ENCODE assay signal across 18 cellular contexts in the genomic region with DNA sequence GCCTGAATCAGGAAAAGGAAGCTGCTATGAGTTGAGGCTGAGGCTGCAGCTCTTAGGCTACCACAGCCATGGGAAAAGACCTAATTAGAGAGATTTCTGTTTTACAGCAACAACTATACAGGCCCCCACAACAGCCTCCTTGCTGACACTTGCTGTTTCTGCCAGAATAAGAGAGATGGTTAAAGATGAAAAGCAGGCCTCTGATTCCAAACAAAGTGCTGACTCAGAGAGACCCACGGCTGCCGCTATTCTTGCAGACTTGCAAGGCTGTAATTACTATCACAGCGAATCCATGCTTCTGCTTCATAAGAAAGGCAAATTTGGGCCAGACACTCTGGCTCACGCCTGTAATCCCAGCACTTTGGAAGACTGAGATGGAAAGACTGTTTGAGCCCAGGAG. TPM values are rescaled to one million over a fixed set of nuclear protein-coding genes. Genes with fewer than 3 reads are reported as not detected.
A peak's percentile ranks its signal among the peaks of the same experiment; 100 is the strongest.
DNase-seq lines count a peak whose midpoint lies in the region; ATAC-seq and TF ChIP-seq lines count a peak whose summit lies in the region.
"Had no signal": no experiment of that assay in that cellular context is flagged by ENCODE, and none has a peak within 500 bp of the region (broad histone marks: within the 10 kb centered on the region; RNA-seq: fewer than 3 reads in every experiment).

No MANE protein-coding gene starts in this region.

- H3K79me2 ChIP-seq in GM23338 (replicated peaks; ENCODE audit: insufficient read depth) (peaks cover 8% of the 10 kb centered on the region; the same call in 1 of the 2 replicates), parathyroid adenoma (no peaks in the 10 kb centered on the region)

- peak overlapping the region; percentile 84; the same call in 1 of the 2 replicates for H3K27ac Mint-ChIP-seq in GM23338
- H3K27ac Mint-ChIP-seq in activated naive CD4-positive, alpha-beta T cell treated with anti-CD3 and anti-CD28 coated beads, Interleukin-2, amount 50 U/mL, for 72 hours: no peak overlapping the region
- H3K27ac Mint-ChIP-seq: activated naive CD8-positive, alpha-beta T cell treated with anti-CD3 and anti-CD28 coated beads, Interleukin-2, amount 50 U/mL, for 24 hours; memory B cell; stimulated activated naive CD8-positive, alpha-beta T cell treated with anti-CD3 and anti-CD28 coated beads, Interleukin-15, amount 100 ng/mL, for 72 hours had no signal

- H3K4me3 ChIP-seq in GM23338 (no peak overlapping the region), adipocyte (ENCODE audit: low read length) (no peak overlapping the region), parathyroid adenoma (ENCODE audit: low read depth, low read length) (no peak overlapping the region)
- H3K4me3 ChIP-seq: coronary artery, esophagus muscularis mucosa, skin epidermis, thyroid gland had no signal

- H3K27ac ChIP-seq in GM23338 (ENCODE audit: low read depth): peak overlapping the region; percentile 65
- peak overlapping the region; percentile 47 for H3K27ac ChIP-seq in parathyroid adenoma
- H3K27ac ChIP-seq: coronary artery, esophagus muscularis mucosa, KMS-11, thyroid gland had no signal

- H3K9me3 ChIP-seq in adipocyte (ENCODE audit: control insufficient read depth, low read length) (no peaks in the 10 kb centered on the region), parathyroid adenoma (ENCODE audit: control insufficient read depth, low read length) (no peaks in the 10 kb centered on the region)
- H3K9me3 ChIP-seq: esophagus muscularis mucosa, thyroid gland had no signal

- H3K9ac ChIP-seq in adipocyte (ENCODE audit: low read length): peak overlapping the region; percentile 28
- H3K9ac ChIP-seq in parathyroid adenoma: no peak overlapping the region
- H3K9ac ChIP-seq: KMS-11 had no signal

- DNase-seq in GM23338 (ENCODE audit: low spot score) (no peak), adipocyte (ENCODE audit: low read depth) (no peak), fibroblast of peridontal ligament (ENCODE audit: extremely low read depth) (peak; percentile 23), hepatic stellate cell (ENCODE audit: low spot score) (no peak)
- no peak for DNase-seq in activated CD4-positive, CD25-positive, alpha-beta regulatory T cell (lab: John Stamatoyannopoulos, UW)
- no peak for DNase-seq in activated naive CD4-positive, alpha-beta T cell treated with anti-CD3 and anti-CD28 coated beads, Interleukin-2, amount 50 U/mL, for 72 hours (ENCODE audit: low spot score in 2 of 2)
- DNase-seq: Right ventricle myocardium superior had no signal

- H3K27me3 ChIP-seq in GM23338 (ENCODE audit: insufficient read depth) (no peaks in the 10 kb centered on the region), adipocyte (replicated peaks; ENCODE audit: control insufficient read depth, insufficient read depth, low read length) (no peaks in the 10 kb centered on the region), parathyroid adenoma (ENCODE audit: control insufficient read depth, insufficient read depth, low read length) (no peaks in the 10 kb centered on the region)
- H3K27me3 ChIP-seq: esophagus muscularis mucosa, thyroid gland had no signal

- peaks cover 4% of the 10 kb centered on the region; the same call in 1 of the 2 replicates for H3K9me2 ChIP-seq in GM23338 (ENCODE audit: insufficient read depth)

- no peaks in the 10 kb centered on the region for H3K36me3 ChIP-seq in GM23338 (ENCODE audit: insufficient read depth)
- H3K36me3 ChIP-seq in adipocyte (ENCODE audit: control insufficient read depth, insufficient read depth, low read length, severe bottlenecking): no peaks in the 10 kb centered on the region
- H3K36me3 ChIP-seq in parathyroid adenoma (ENCODE audit: control insufficient read depth, insufficient read depth, low read length): no peaks in the 10 kb centered on the region
- H3K36me3 ChIP-seq: esophagus muscularis mucosa, thyroid gland had no signal

- H3K27me3 Mint-ChIP-seq in GM23338 (ENCODE audit: insufficient read depth, low read depth, poor library complexity): peaks cover 2% of the 10 kb centered on the region
- H3K27me3 Mint-ChIP-seq: effector memory CD8-positive, alpha-beta T cell had no signal

- H3K4me1 ChIP-seq in GM23338 (ENCODE audit: insufficient read depth) (peaks cover 28% of the 10 kb centered on the region), adipocyte (ENCODE audit: control insufficient read depth, insufficient read depth, low read length) (peaks cover 10% of the 10 kb centered on the region), parathyroid adenoma (peaks cover 9% of the 10 kb centered on the region)
- H3K4me1 ChIP-seq: thyroid gland had no signal

- ATAC-seq in GM23338 (no peak), GM19467 (IDR thresholded peaks at IDR 0.05; ENCODE audit: unreplicated experiment) (no peak)
- ATAC-seq in activated naive CD4-positive, alpha-beta T cell treated with anti-CD3 and anti-CD28 coated beads, Interleukin-2, amount 50 U/mL, for 72 hours: no peak

- H4K20me1 ChIP-seq in GM23338 (replicated peaks; ENCODE audit: insufficient read depth): no peaks in the 10 kb centered on the region

- H3K36me3 Mint-ChIP-seq in GM23338 (ENCODE audit: low read depth): no peaks in the 10 kb centered on the region
- no peaks in the 10 kb centered on the region for H3K36me3 Mint-ChIP-seq in activated naive CD4-positive, alpha-beta T cell treated with anti-CD3 and anti-CD28 coated beads, Interleukin-2, amount 50 U/mL, for 72 hours
- H3K36me3 Mint-ChIP-seq: memory B cell had no signal

- H2AFZ ChIP-seq in GM23338 (no peak overlapping the region), parathyroid adenoma (peak overlapping the region; percentile 44)

- H3F3A ChIP-seq in GM23338 (replicated peaks; ENCODE audit: low read depth): no peaks in the 10 kb centered on the region

- TF ChIP-seq CTCF in GM23338 (conservative IDR thresholded peaks at IDR 0.05; ENCODE audit: low read depth in 2 of 2) (no peak), parathyroid adenoma (IDR thresholded peaks at IDR 0.05) (no peak)

- peaks cover 37% of the 10 kb centered on the region for H3K4me1 Mint-ChIP-seq in GM23338

- H3K4me3 Mint-ChIP-seq in GM23338: no peak overlapping the region
- H3K4me3 Mint-ChIP-seq: activated naive CD8-positive, alpha-beta T cell treated with anti-CD3 and anti-CD28 coated beads, Interleukin-2, amount 50 U/mL, for 24 hours; effector memory CD8-positive, alpha-beta T cell; memory B cell; stimulated activated naive CD8-positive, alpha-beta T cell treated with anti-CD3 and anti-CD28 coated beads, Interleukin-15, amount 100 ng/mL, for 72 hours had no signal

- no peaks in the 10 kb centered on the region for H3K9me3 Mint-ChIP-seq in GM23338
- no peaks in the 10 kb centered on the region for H3K9me3 Mint-ChIP-seq in activated naive CD4-positive, alpha-beta T cell treated with anti-CD3 and anti-CD28 coated beads, Interleukin-2, amount 50 U/mL, for 72 hours
- H3K9me3 Mint-ChIP-seq: activated naive CD8-positive, alpha-beta T cell treated with anti-CD3 and anti-CD28 coated beads, Interleukin-2, amount 50 U/mL, for 24 hours; effector memory CD8-positive, alpha-beta T cell; memory B cell; stimulated activated naive CD8-positive, alpha-beta T cell treated with anti-CD3 and anti-CD28 coated beads, Interleukin-15, amount 100 ng/mL, for 72 hours had no signal

- no peak overlapping the region for H3K4me2 ChIP-seq in GM23338
- no peak overlapping the region for H3K4me2 ChIP-seq in parathyroid adenoma (ENCODE audit: low read length)
- H3K4me2 ChIP-seq: KMS-11 had no signal

TF ChIP-seq in GM23338, 12 proteins besides CTCF, POLR2A, EP300 and RAD21:
- TF ChIP-seq EZH2 (IDR thresholded peaks at IDR 0.05; ENCODE audit: low read depth, unreplicated experiment) (no peak), CREB1 (CRISPR knock-in tag; IDR thresholded peaks at IDR 0.05; ENCODE audit: low read depth) (no peak), EZH2phosphoT487 (IDR thresholded peaks at IDR 0.05; ENCODE audit: unreplicated experiment) (no peak), ZNF114 (CRISPR knock-in tag; IDR thresholded peaks at IDR 0.05) (no peak)
- TF ChIP-seq, protein P1, sequence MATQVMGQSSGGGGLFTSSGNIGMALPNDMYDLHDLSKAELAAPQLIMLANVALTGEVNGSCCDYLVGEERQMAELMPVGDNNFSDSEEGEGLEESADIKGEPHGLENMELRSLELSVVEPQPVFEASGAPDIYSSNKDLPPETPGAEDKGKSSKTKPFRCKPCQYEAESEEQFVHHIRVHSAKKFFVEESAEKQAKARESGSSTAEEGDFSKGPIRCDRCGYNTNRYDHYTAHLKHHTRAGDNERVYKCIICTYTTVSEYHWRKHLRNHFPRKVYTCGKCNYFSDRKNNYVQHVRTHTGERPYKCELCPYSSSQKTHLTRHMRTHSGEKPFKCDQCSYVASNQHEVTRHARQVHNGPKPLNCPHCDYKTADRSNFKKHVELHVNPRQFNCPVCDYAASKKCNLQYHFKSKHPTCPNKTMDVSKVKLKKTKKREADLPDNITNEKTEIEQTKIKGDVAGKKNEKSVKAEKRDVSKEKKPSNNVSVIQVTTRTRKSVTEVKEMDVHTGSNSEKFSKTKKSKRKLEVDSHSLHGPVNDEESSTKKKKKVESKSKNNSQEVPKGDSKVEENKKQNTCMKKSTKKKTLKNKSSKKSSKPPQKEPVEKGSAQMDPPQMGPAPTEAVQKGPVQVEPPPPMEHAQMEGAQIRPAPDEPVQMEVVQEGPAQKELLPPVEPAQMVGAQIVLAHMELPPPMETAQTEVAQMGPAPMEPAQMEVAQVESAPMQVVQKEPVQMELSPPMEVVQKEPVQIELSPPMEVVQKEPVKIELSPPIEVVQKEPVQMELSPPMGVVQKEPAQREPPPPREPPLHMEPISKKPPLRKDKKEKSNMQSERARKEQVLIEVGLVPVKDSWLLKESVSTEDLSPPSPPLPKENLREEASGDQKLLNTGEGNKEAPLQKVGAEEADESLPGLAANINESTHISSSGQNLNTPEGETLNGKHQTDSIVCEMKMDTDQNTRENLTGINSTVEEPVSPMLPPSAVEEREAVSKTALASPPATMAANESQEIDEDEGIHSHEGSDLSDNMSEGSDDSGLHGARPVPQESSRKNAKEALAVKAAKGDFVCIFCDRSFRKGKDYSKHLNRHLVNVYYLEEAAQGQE (IDR thresholded peaks at IDR 0.05; ENCODE audit: unreplicated experiment): no peak

RNA-seq across cellular contexts. Expression of a gene that starts 41.8 kb away (rescaled TPM):
- total RNA-seq in GM23338 (2014; rRNA removed; shearing (Covaris generic)): 9.0 and 14.6 TPM in 2 replicates
- 4.1 and 6.7 TPM in 2 replicates for polyA plus RNA-seq in GM23338 (2016; fragmentation: Nextera tagmentation; extraction: Ambion mirVana)
- total RNA-seq in activated naive CD4-positive, alpha-beta T cell treated with anti-CD3 and anti-CD28 coated beads, Interleukin-2, amount 50 U/mL, for 72 hours: 1 to 10 TPM; 1.5 to 2.5 TPM
